In genomic region chr17:61862105-61862574, GRCh38 we compare ENCODE assay signal across 9 cellular contexts. TPM values are rescaled to one million over a fixed set of nuclear protein-coding genes. Genes with fewer than 3 reads are reported as not detected.
DNase-seq lines count a peak whose midpoint lies in the region; ATAC-seq and TF ChIP-seq lines count a peak whose summit lies in the region.
"Had no signal": no experiment of that assay in that cellular context is flagged by ENCODE, and none has a peak within 500 bp of the region (broad histone marks: within the 10 kb centered on the region; RNA-seq: fewer than 3 reads in every experiment).

No MANE protein-coding gene starts in this region.

- dilution Hi-C loops in mammary epithelial cell (cut with HindIII; ENCODE audit: low sequenced_read_pairs): no loop called here

- H3K4me3 ChIP-seq in mammary epithelial cell (replicated peaks in 1 of 3; ENCODE audit: insufficient read depth in 1 of 3, low read depth in 2 of 3, low read length in 3 of 3): peak overlapping the region; percentile 68 to 81 (median 73)
- peak overlapping the region; percentile 88 for H3K4me3 ChIP-seq in neural progenitor cell

- no peaks in the 10 kb centered on the region for H3K27me3 Mint-ChIP-seq in neural progenitor cell (ENCODE audit: insufficient read depth, low read depth)

- H3K9me3 Mint-ChIP-seq in neural progenitor cell: no peaks in the 10 kb centered on the region

- ATAC-seq in GM19023 (IDR thresholded peaks at IDR 0.05; ENCODE audit: unreplicated experiment): no peak

- H3K4me2 ChIP-seq in mammary epithelial cell (ENCODE audit: insufficient read depth, low read depth, low read length) (peak overlapping the region; percentile 89), neural progenitor cell (peak overlapping the region; percentile 95)

- in situ Hi-C loops in mammary epithelial cell (cut with MboI; ENCODE audit: low sequenced_read_pairs in 2 of 2): no loop called here

- H3K36me3 ChIP-seq in mammary epithelial cell (ENCODE audit: insufficient read depth, low read length) (peaks cover 7% of the 10 kb centered on the region), neural progenitor cell (peaks cover 14% of the 10 kb centered on the region)

- WGBS in mammary epithelial cell (ENCODE audit: low coverage, missing lambda C conversion rate): 8% methylated on average over 1 of the region's 1 CpG

- BruUV-seq in mammary epithelial cell (replicated peaks; lab: Mats Ljungman, UMichigan): no TSS peak

- intact Hi-C loops in mammary epithelial cell (cut with micrococcal nuclease): loop anchor here (2.0 to 10.0 kb wide), 4 partner anchors 65 to 313 kb away; partner anchors contain the start of genes INTS2 and MED13

- H3K9ac ChIP-seq in mammary epithelial cell (ENCODE audit: insufficient read depth, low read length) (peak overlapping the region; percentile 97), neural progenitor cell (peak overlapping the region; percentile 88)

- H2AFZ ChIP-seq in mammary epithelial cell (ENCODE audit: low read depth, low read length): peak overlapping the region; percentile 97
- H2AFZ ChIP-seq in neural progenitor cell (replicated peaks): peak overlapping the region; percentile 82

- peaks cover 17% of the 10 kb centered on the region for H3F3A ChIP-seq in neural progenitor cell (ENCODE audit: low read depth)

- CTCF ChIA-PET in mammary epithelial cell (lab: Charles Lee; ENCODE audit: low non-redundant PET): interaction anchor here (1.8 kb wide), 1 partner anchor 247 kb away, joined by 21 read pairs; no protein-coding TSS in a partner anchor

- peaks cover 9% of the 10 kb centered on the region for H3K4me1 ChIP-seq in mammary epithelial cell (ENCODE audit: insufficient read depth, low read length)
- peaks cover 25% of the 10 kb centered on the region for H3K4me1 ChIP-seq in neural progenitor cell

- H3K27ac ChIP-seq in mammary epithelial cell (ENCODE audit: insufficient read depth, low read depth, low read length): peak overlapping the region; percentile 91
- H3K27ac ChIP-seq in neural progenitor cell: no peak overlapping the region

- peaks cover 8% of the 10 kb centered on the region for H3K36me3 Mint-ChIP-seq in neural progenitor cell

- H4K20me1 ChIP-seq in mammary epithelial cell (ENCODE audit: insufficient read depth, low read length) (no peaks in the 10 kb centered on the region), neural progenitor cell (ENCODE audit: low read depth) (no peaks in the 10 kb centered on the region)

- H3K4me3 Mint-ChIP-seq in neural progenitor cell: peak overlapping the region; percentile 99

- peak overlapping the region; percentile 24 for H3K27ac Mint-ChIP-seq in neural progenitor cell

- no peak for TF ChIP-seq CTCF in mammary epithelial cell (conservative IDR thresholded peaks at IDR 0.05 in 1 of 2, IDR thresholded peaks at IDR 0.05 in 1 of 2; ENCODE audit: extremely low read depth in 1 of 2, insufficient read depth in 1 of 2, low read depth in 1 of 2, low read length in 2 of 2)
- no peak for TF ChIP-seq CTCF in neural progenitor cell (IDR thresholded peaks at IDR 0.05)
- TF ChIP-seq CTCF in GM20000 (IDR thresholded peaks at IDR 0.05; ENCODE audit: extremely low read depth, missing control alignments): no peak

- H3K27me3 ChIP-seq in mammary epithelial cell (ENCODE audit: insufficient read depth, low read length) (no peaks in the 10 kb centered on the region), neural progenitor cell (no peaks in the 10 kb centered on the region)

- peaks cover 30% of the 10 kb centered on the region for H3K4me1 Mint-ChIP-seq in neural progenitor cell

- H3K9me3 ChIP-seq in mammary epithelial cell (replicated peaks; ENCODE audit: insufficient read depth, low read length) (no peaks in the 10 kb centered on the region), neural progenitor cell (ENCODE audit: low read depth) (no peaks in the 10 kb centered on the region)

- DNase-seq in DMS 273 (lab: John Stamatoyannopoulos, UW; ENCODE audit: unreplicated experiment) (peak; percentile 15), DMS 273 treated with DMSO at 0.1 percent for 48 hours (lab: John Stamatoyannopoulos, UW) (no peak), NAMALWA (ENCODE audit: low spot score) (peak; percentile 27), mammary epithelial cell (peak; percentile 50), neural progenitor cell (ENCODE audit: low spot score) (no peak), GM20000 (ENCODE audit: low spot score) (no peak), NCI-H128 (lab: John Stamatoyannopoulos, UW; ENCODE audit: unreplicated experiment) (no peak)
- DNase-seq: central memory CD4-positive, alpha-beta T cell had no signal

- H3K79me2 ChIP-seq in mammary epithelial cell (ENCODE audit: insufficient read depth, low read length): peaks cover 39% of the 10 kb centered on the region
- H3K79me2 ChIP-seq in neural progenitor cell (ENCODE audit: low read depth): peaks cover 44% of the 10 kb centered on the region

RNA-seq across cellular contexts. Expression of gene BRIP1, which starts 1.2 kb away (rescaled TPM):
- 10 to 100 TPM; 10.2 to 13.2 TPM for total RNA-seq in mammary epithelial cell
- polyA plus RNA-seq in mammary epithelial cell: 4.9 TPM
- polyA minus RNA-seq in mammary epithelial cell: 8.3 TPM
- 40.5 and 66.4 TPM in 2 replicates for total RNA-seq in neural progenitor cell (ENCODE audit: low replicate concordance)

Comparison
In these comparisons a context has a peak if more than half of its experiments do, and no peak if none do; other contexts are left out.
1. DNase-seq: peak in DMS 273 (single experiment), NAMALWA (single experiment) and mammary epithelial cell (single experiment); none in DMS 273 treated with DMSO at 0.1 percent for 48 hours (single experiment), neural progenitor cell (single experiment), GM20000 (single experiment) and NCI-H128 (single experiment).